Comparison of ENCODE assay signal across 2 cellular contexts in the genomic region with DNA sequence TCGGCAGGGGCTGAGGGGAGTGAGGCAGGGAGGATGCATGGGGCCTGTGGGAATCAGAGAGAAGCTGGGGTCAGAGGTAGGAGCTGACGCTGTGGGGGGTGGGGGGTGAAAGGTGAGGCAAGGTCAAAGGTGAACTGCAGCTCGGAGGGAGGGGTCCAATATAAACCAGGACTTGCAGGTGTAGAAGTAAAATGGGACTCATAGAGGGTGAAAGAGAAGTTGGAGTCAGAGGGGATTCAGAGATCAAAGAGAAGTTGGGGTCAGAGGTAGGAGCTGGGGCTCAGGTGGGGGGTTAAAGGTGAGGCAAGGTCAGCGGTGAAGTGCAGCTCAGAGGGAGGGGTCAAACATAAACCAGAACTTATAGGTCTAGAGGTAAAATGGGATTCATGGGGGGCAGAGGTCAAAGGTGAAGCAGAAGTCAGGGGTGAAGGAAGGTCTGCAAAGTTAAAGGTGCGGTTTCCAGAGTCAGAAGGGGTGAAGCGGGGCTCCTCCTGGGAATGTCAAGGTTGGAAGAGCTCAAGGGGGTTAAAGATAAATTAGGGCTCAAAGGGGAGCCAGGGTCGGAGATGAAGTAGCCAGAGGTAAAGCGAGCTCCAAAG.
TF ChIP-seq lines count a peak whose summit lies in the region.

No MANE protein-coding gene starts in this region.

TF ChIP-seq in HEK293, 187 proteins besides CTCF, POLR2A, EP300 and RAD21:
- TF ChIP-seq BCL11B (tag by site-specific recombination; IDR thresholded peaks at IDR 0.05; ENCODE audit: low read depth): peak; percentile 64
- TF ChIP-seq ZNF548 (tag by site-specific recombination; IDR thresholded peaks at IDR 0.05): no peak
- TF ChIP-seq ZNF211 (tag by site-specific recombination; IDR thresholded peaks at IDR 0.05; ENCODE audit: low read depth): no peak

TF ChIP-seq in K562, 482 proteins besides CTCF, POLR2A, EP300 and RAD21:
- TF ChIP-seq NR2C2 (CRISPR knock-in tag; IDR thresholded peaks at IDR 0.05) (no peak), NR2C2 (tag; IDR thresholded peaks at IDR 0.05) (peak; percentile 63), RBM17 (IDR thresholded peaks at IDR 0.05; ENCODE audit: borderline replicate concordance, low read depth, low read length) (no peak), NR2C1 (IDR thresholded peaks at IDR 0.05) (peak; percentile 84), NR2C1 (tag; IDR thresholded peaks at IDR 0.05) (peak; percentile 60)
TF ChIP-seq in K562: peak in this region for 2.
